Comparison of ENCODE assay signal across 32 cellular contexts in the genomic region with DNA sequence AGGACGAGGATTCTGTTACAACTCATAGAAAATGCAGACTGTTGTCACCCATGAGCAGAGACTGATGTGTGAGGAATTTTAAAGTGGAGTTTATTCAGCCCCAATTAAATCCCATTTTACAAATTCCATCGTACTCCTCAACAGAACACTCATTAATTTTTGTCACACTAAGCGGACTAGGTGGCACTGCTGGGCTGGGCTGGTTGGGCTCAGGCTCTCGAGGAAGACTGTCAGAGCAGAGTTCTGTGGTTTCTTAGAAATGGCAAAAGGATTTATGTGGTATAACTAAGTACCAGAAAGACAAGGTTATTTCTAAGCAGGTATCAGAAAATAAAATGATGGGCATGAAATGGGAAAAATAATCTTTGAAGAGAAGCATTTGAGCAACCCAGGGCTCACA.
DNase-seq lines count a peak whose midpoint lies in the region; ATAC-seq and TF ChIP-seq lines count a peak whose summit lies in the region.
"Had no signal": no experiment of that assay in that cellular context is flagged by ENCODE, and none has a peak within 500 bp of the region (broad histone marks: within the 10 kb centered on the region; RNA-seq: fewer than 3 reads in every experiment).

No MANE protein-coding gene starts in this region.

- CTCF ChIA-PET in CD8-positive, alpha-beta T cell (lab: Charles Lee), result interaction anchor here (0.6 to 3.0 kb wide), 8 partner anchors 96 to 390 kb away, joined by 3 to 15 read pairs (median 12); a partner anchor contains a TSS

- peak; percentile 22 for DNase-seq in activated T-cell treated with anti-CD3 and anti-CD28 coated beads for 1 hour (ENCODE audit: low read depth)
- no peak for DNase-seq in activated T-cell treated with anti-CD3 and anti-CD28 coated beads for 4 hours
- DNase-seq in Ammon's horn (ENCODE audit: low spot score), result peak; percentile 59
- DNase-seq in CD8-positive, alpha-beta T cell, result peak in 6 of 7 experiments; percentile 30 to 70 (median 42)
- DNase-seq in activated CD4-positive, alpha-beta T cell treated with anti-CD3 and anti-CD28 coated beads, Interleukin-2, amount 50 U/mL, for 4 hours, result peak; percentile 12 to 24
- DNase-seq in osteoblast (ENCODE audit: insufficient read length, low spot score, missing footprints), result no peak
- DNase-seq in coronary artery (ENCODE audit: low spot score), result no peak
- DNase-seq: activated effector memory CD4-positive, alpha-beta T cell treated with Interleukin-2 at 50 U/mL for 16 hours; amniotic stem cell; Caco-2; cerebellar nuclear complex; DND-41; esophagus squamous epithelium; foreskin keratinocyte; heart right ventricle; KBM-7; kidney; left ventricle myocardium superior; NCI-H1092; NCI-H1694; NCI-H82; psoas muscle; stimulated activated CD4-positive, alpha-beta T cell treated with anti-CD3 and anti-CD28 coated beads, Interleukin-4, amount 100 ng/mL, for 1 hour; SW 1271; trophoblast cell had no signal

- H3K4me3 Mint-ChIP-seq in CD8-positive, alpha-beta T cell, result no peak overlapping the region

- no peak overlapping the region for H2AFZ ChIP-seq in osteoblast (ENCODE audit: low read length)

- H3K4me1 Mint-ChIP-seq in CD8-positive, alpha-beta T cell (ENCODE audit: low read depth), result peaks cover 26% of the 10 kb centered on the region

- POLR2A ChIA-PET in CD8-positive, alpha-beta T cell (lab: Charles Lee), result interaction anchor here (0.7 kb wide), 1 partner anchor 10 kb away, joined by 3 read pairs; no protein-coding TSS in a partner anchor

- H3K27ac Mint-ChIP-seq in CD8-positive, alpha-beta T cell, result no peak overlapping the region

- no peaks in the 10 kb centered on the region for H3K27me3 Mint-ChIP-seq in CD8-positive, alpha-beta T cell (ENCODE audit: low read depth)

- H3K4me1 ChIP-seq in CD8-positive, alpha-beta T cell (ENCODE audit: insufficient read depth, low read length), result peaks cover 23% of the 10 kb centered on the region
- no peaks in the 10 kb centered on the region for H3K4me1 ChIP-seq in osteoblast (ENCODE audit: insufficient read depth, low read length)
- H3K4me1 ChIP-seq: Caco-2, esophagus squamous epithelium, foreskin keratinocyte, HAP-1, heart right ventricle, psoas muscle had no signal

- no peaks in the 10 kb centered on the region for H3K36me3 ChIP-seq in CD8-positive, alpha-beta T cell (ENCODE audit: insufficient read depth, low read length)
- no peaks in the 10 kb centered on the region for H3K36me3 ChIP-seq in osteoblast (ENCODE audit: insufficient read depth, low read length)
- H3K36me3 ChIP-seq: BLaER1, esophagus squamous epithelium, HAP-1, heart right ventricle, neutrophil had no signal

- TF ChIP-seq CTCF in CD8-positive, alpha-beta T cell (IDR thresholded peaks at IDR 0.05), result no peak
- TF ChIP-seq CTCF in osteoblast (IDR thresholded peaks at IDR 0.05; ENCODE audit: extremely low read depth, low read depth, low read length) (no peak), coronary artery (IDR thresholded peaks at IDR 0.05) (no peak)

- intact Hi-C loops in CD8-positive, alpha-beta T cell (cut with DNase I, micrococcal nuclease), result loop anchor here (1.0 to 5.0 kb wide), 8 partner anchors 8 to 389 kb away; no protein-coding TSS in a partner anchor

- H3K36me3 Mint-ChIP-seq in CD8-positive, alpha-beta T cell, result no peaks in the 10 kb centered on the region
- H3K36me3 Mint-ChIP-seq: brain had no signal

- no peak overlapping the region for H3K4me3 ChIP-seq in CD8-positive, alpha-beta T cell (ENCODE audit: low read depth, low read length)
- H3K4me3 ChIP-seq in osteoblast (ENCODE audit: insufficient read depth, low read length) (no peak overlapping the region), coronary artery (no peak overlapping the region)
- H3K4me3 ChIP-seq: BLaER1, dorsolateral prefrontal cortex, esophagus squamous epithelium, HAP-1, heart right ventricle, psoas muscle had no signal

- peaks cover 3% of the 10 kb centered on the region for H3K9me3 Mint-ChIP-seq in CD8-positive, alpha-beta T cell

- peak; percentile 87 for ATAC-seq in CD8-positive, alpha-beta T cell
- ATAC-seq in HG03520 (IDR thresholded peaks at IDR 0.05; ENCODE audit: unreplicated experiment), result no peak
- ATAC-seq: foreskin keratinocyte, heart right ventricle, left ventricle myocardium superior, psoas muscle, sciatic nerve had no signal

- H3K79me2 ChIP-seq in osteoblast (ENCODE audit: insufficient read depth, low read length), result no peaks in the 10 kb centered on the region

- no peaks in the 10 kb centered on the region for H3K27me3 ChIP-seq in CD8-positive, alpha-beta T cell (ENCODE audit: insufficient read depth, low read length)
- H3K27me3 ChIP-seq in osteoblast (ENCODE audit: insufficient read depth, low read length), result no peaks in the 10 kb centered on the region
- H3K27me3 ChIP-seq: BLaER1, esophagus squamous epithelium, neutrophil had no signal

- H3K9me3 ChIP-seq in CD8-positive, alpha-beta T cell (ENCODE audit: low read length), result no peaks in the 10 kb centered on the region
- H3K9me3 ChIP-seq in osteoblast (ENCODE audit: low read depth, low read length), result no peaks in the 10 kb centered on the region
- H3K9me3 ChIP-seq: BLaER1, Caco-2, esophagus squamous epithelium, HAP-1, heart right ventricle, neutrophil, psoas muscle had no signal

- H3K27ac ChIP-seq in CD8-positive, alpha-beta T cell (ENCODE audit: low read depth, low read length), result no peak overlapping the region
- H3K27ac ChIP-seq in osteoblast (ENCODE audit: low read depth, low read length), result no peak overlapping the region
- no peak overlapping the region for H3K27ac ChIP-seq in coronary artery
- H3K27ac ChIP-seq: BLaER1, dorsolateral prefrontal cortex, esophagus squamous epithelium, foreskin keratinocyte, heart right ventricle, neutrophil, psoas muscle had no signal

- no peaks in the 10 kb centered on the region for H4K20me1 ChIP-seq in osteoblast (ENCODE audit: insufficient read depth, low read length)
- H4K20me1 ChIP-seq: BLaER1 had no signal

- no peak overlapping the region for H3K4me2 ChIP-seq in osteoblast (ENCODE audit: insufficient read depth, low read length)
- H3K4me2 ChIP-seq: BLaER1 had no signal

Comparison
In these comparisons a context has a peak if more than half of its experiments do, and no peak if none do; other contexts are left out.
1. DNase-seq: peak in activated T-cell treated with anti-CD3 and anti-CD28 coated beads for 1 hour (single experiment), Ammon's horn (single experiment), CD8-positive, alpha-beta T cell (6 of 7) and activated CD4-positive, alpha-beta T cell treated with anti-CD3 and anti-CD28 coated beads, Interleukin-2, amount 50 U/mL, for 4 hours (2 of 2); none in activated T-cell treated with anti-CD3 and anti-CD28 coated beads for 4 hours (single experiment), osteoblast (single experiment) and coronary artery (single experiment).